ENCODE assay signal across 14 cellular contexts in the genomic region with DNA sequence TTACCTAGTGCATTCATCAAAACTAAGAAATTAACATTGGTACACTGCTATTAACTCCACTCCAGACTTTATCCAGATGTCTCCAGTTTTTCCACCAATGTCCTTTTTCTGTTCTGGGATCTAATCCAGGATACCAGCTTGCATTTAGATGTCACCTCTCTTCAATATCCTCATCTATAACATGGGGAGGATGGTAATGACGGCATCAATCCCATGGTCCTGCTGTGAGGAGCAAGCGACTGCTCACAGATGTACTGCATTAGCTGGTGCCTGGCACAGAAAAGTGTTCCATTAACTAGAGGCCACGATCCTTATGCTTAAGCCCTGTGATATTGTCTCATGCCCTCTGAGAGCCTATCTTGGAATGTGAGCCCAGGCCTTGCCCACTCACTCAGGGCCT.
"Had no signal": no experiment of that assay in that cellular context is flagged by ENCODE, and none has a peak within 500 bp of the region (broad histone marks: within the 10 kb centered on the region; RNA-seq: fewer than 3 reads in every experiment).

No MANE protein-coding gene starts in this region.

- ATAC-seq: effector memory CD8-positive, alpha-beta T cell; foreskin keratinocyte; left cardiac atrium; lower lobe of right lung; natural killer cell had no signal

- DNase-seq: effector memory CD8-positive, alpha-beta T cell; foreskin keratinocyte; immature natural killer cell; kidney; left cardiac atrium; left ventricle myocardium inferior; lower lobe of right lung; natural killer cell; occipital lobe; sigmoid colon; stimulated activated CD4-positive, alpha-beta T cell treated with anti-CD3 and anti-CD28 coated beads, Interleukin-2, amount 100 ng/mL, for 24 hours; stimulated activated CD4-positive, alpha-beta T cell treated with anti-CD3 and anti-CD28 coated beads, Interleukin-4, amount 100 ng/mL, for 4 hours; stimulated activated naive CD4-positive, alpha-beta T cell; stomach had no signal
